ENCODE assay signal across 8 cellular contexts in genomic region chr20:46119028-46119546, GRCh38. TPM values are rescaled to one million over a fixed set of nuclear protein-coding genes. Genes with fewer than 3 reads are reported as not detected.
A peak's percentile ranks its signal among the peaks of the same experiment; 100 is the strongest.
DNase-seq lines count a peak whose midpoint lies in the region; ATAC-seq and TF ChIP-seq lines count a peak whose summit lies in the region.
"Had no signal": no experiment of that assay in that cellular context is flagged by ENCODE, and none has a peak within 500 bp of the region (broad histone marks: within the 10 kb centered on the region; RNA-seq: fewer than 3 reads in every experiment).

No MANE protein-coding gene starts in this region.

- H3K9me3 ChIP-seq in ectodermal cell (ENCODE audit: control insufficient read depth, low read length) = no peaks in the 10 kb centered on the region

- 61 to 63% methylated on average over 2 of the region's 2 CpGs for WGBS in ectodermal cell, 2 experiments

- no peak overlapping the region for H3K27ac ChIP-seq in ectodermal cell (ENCODE audit: insufficient read depth, low read depth, low read length, poor library complexity, severe bottlenecking)

- TF ChIP-seq POLR2A in erythroblast (IDR thresholded peaks at IDR 0.05; ENCODE audit: low read length) = no peak

- H3K4me1 ChIP-seq in ectodermal cell (ENCODE audit: control insufficient read depth, insufficient read depth, low read length) = no peaks in the 10 kb centered on the region

- peaks cover 35% of the 10 kb centered on the region for H3K27me3 ChIP-seq in ectodermal cell (ENCODE audit: control insufficient read depth, insufficient read depth, low read length, poor library complexity, severe bottlenecking)

- DNase-seq in stimulated activated naive CD8-positive, alpha-beta T cell treated with anti-CD3 and anti-CD28 coated beads, Interleukin-15, Interleukin-2, amounts not matched to agents 100 U/mL and 50 U/mL, for 24 hours = peak; percentile 11
- DNase-seq in erythroblast (lab: John Stamatoyannopoulos, UW) = no peak
- DNase-seq in AG08395 (ENCODE audit: low spot score) = no peak
- DNase-seq in NCI-H1694 treated with DMSO at 0.1 percent for 48 hours (lab: John Stamatoyannopoulos, UW) = no peak
- DNase-seq: cerebellar nuclear complex had no signal

- peak; percentile 45 for ATAC-seq in GM19035 (IDR thresholded peaks at IDR 0.05; ENCODE audit: unreplicated experiment)
- peak; percentile 43 for ATAC-seq in HG03066 (IDR thresholded peaks at IDR 0.05; ENCODE audit: low read depth, unreplicated experiment)
- peak; percentile 30 for ATAC-seq in stimulated activated naive CD8-positive, alpha-beta T cell treated with anti-CD3 and anti-CD28 coated beads, Interleukin-15, Interleukin-2, amounts not matched to agents 100 U/mL and 50 U/mL, for 24 hours

- no peaks in the 10 kb centered on the region for H3K36me3 ChIP-seq in ectodermal cell (ENCODE audit: control insufficient read depth, insufficient read depth, low read length)

- H3K4me3 ChIP-seq in ectodermal cell (ENCODE audit: insufficient read depth, low read depth, low read length) = peak overlapping the region; percentile 22

RNA-seq across cellular contexts. Expression of gene CD40, which starts 1.0 kb away (rescaled TPM):
- polyA plus RNA-seq in ectodermal cell (2013, experiment 1 of 4) = 11.1 TPM
- 11.1 TPM for polyA plus RNA-seq in ectodermal cell (2013, experiment 2 of 4)
- polyA plus RNA-seq in ectodermal cell (2013, experiment 3 of 4) = 7.3 TPM
- polyA plus RNA-seq in ectodermal cell (2013, experiment 4 of 4) = 9.4 TPM

RNA-seq across cellular contexts. Expression of gene NCOA5, which starts 29.3 kb away (rescaled TPM):
- 34.3 TPM for polyA plus RNA-seq in ectodermal cell (2013, experiment 1 of 4)
- polyA plus RNA-seq in ectodermal cell (2013, experiment 2 of 4) = 45.2 TPM
- polyA plus RNA-seq in ectodermal cell (2013, experiment 3 of 4) = 22.2 TPM
- 26.3 TPM for polyA plus RNA-seq in ectodermal cell (2013, experiment 4 of 4)
